10 cellular contexts compared by ENCODE assay signal in genomic region chr1:18922848-18923475, GRCh38. TPM values are rescaled to one million over a fixed set of nuclear protein-coding genes. Genes with fewer than 3 reads are reported as not detected.
DNase-seq lines count a peak whose midpoint lies in the region; ATAC-seq and TF ChIP-seq lines count a peak whose summit lies in the region.
"Had no signal": no experiment of that assay in that cellular context is flagged by ENCODE, and none has a peak within 500 bp of the region (broad histone marks: within the 10 kb centered on the region; RNA-seq: fewer than 3 reads in every experiment).

No MANE protein-coding gene starts in this region.

- peaks cover 11% of the 10 kb centered on the region; the same call in 1 of the 2 replicates for H3F3A ChIP-seq in PC-9 (ENCODE audit: insufficient read depth, low read depth)

- intact Hi-C loops in PC-9 (cut with micrococcal nuclease; ENCODE audit: unreplicated experiment): no loop called here
- intact Hi-C loops in ovary (cut with DNase I): loop anchor here in 1 of 4 donors (5.0 kb wide), 1 partner anchor 34 kb away; the partner anchor contains the start of gene IFFO2

- ATAC-seq in HG03139 (IDR thresholded peaks at IDR 0.05; ENCODE audit: unreplicated experiment): no peak

- no peaks in the 10 kb centered on the region for H3K9me2 ChIP-seq in PC-9 (ENCODE audit: insufficient read depth)

- H3K36me3 ChIP-seq in PC-9 (ENCODE audit: low read depth) (no peaks in the 10 kb centered on the region), esophagus (ENCODE audit: control insufficient read depth in 2 of 2, insufficient read depth in 2 of 2, low read length in 1 of 2) (peaks cover 3 to 14% of the 10 kb centered on the region in 2 donors), ovary (no peaks in the 10 kb centered on the region)
- H3K36me3 ChIP-seq in effector memory CD4-positive, alpha-beta T cell (ENCODE audit: control insufficient read depth, insufficient read depth, low read length): peaks cover 29% of the 10 kb centered on the region

- TF ChIP-seq CTCF in C4-2B (conservative IDR thresholded peaks at IDR 0.05) (no peak), PC-9 (conservative IDR thresholded peaks at IDR 0.05) (no peak), ovary (IDR thresholded peaks at IDR 0.05) (no peak)

- TF ChIP-seq EP300 in ovary (IDR thresholded peaks at IDR 0.05): no peak

- H2AFZ ChIP-seq in PC-9: no peak overlapping the region

- POLR2A ChIA-PET in PC-9 (lab: Charles Lee; ENCODE audit: unreplicated experiment): no interaction called here

- H4K20me1 ChIP-seq in PC-9 (ENCODE audit: insufficient read depth): no peaks in the 10 kb centered on the region

- H3K79me2 ChIP-seq in PC-9 (ENCODE audit: low read depth): peaks cover 16% of the 10 kb centered on the region

- H3K27me3 ChIP-seq in PC-9 (ENCODE audit: insufficient read depth, low read depth) (no peaks in the 10 kb centered on the region), esophagus (ENCODE audit: control insufficient read depth in 1 of 2, insufficient read depth in 2 of 2, low read length in 2 of 2) (no peaks in the 10 kb centered on the region), ovary (no peaks in the 10 kb centered on the region)
- no peaks in the 10 kb centered on the region for H3K27me3 ChIP-seq in effector memory CD4-positive, alpha-beta T cell (replicated peaks; ENCODE audit: control insufficient read depth, insufficient read depth, low read length, poor library complexity, severe bottlenecking)

- H3K4me3 ChIP-seq in PC-9 (peak overlapping the region; percentile 27; the same call in 1 of the 2 replicates), esophagus (ENCODE audit: low read depth in 1 of 2, low read length in 2 of 2) (no peak overlapping the region), ovary (no peak overlapping the region)
- no peak overlapping the region for H3K4me3 ChIP-seq in effector memory CD4-positive, alpha-beta T cell (ENCODE audit: insufficient read depth, low read depth, low read length, poor library complexity, severe bottlenecking)

- 49 to 55% methylated on average over 15 of the region's 15 CpGs for WGBS in esophagus, 2 donors
- WGBS in ovary, 3 donors: 66 to 72% (median 71%) methylated on average over 15 of the region's 15 CpGs

- TF ChIP-seq POLR2A in ovary (IDR thresholded peaks at IDR 0.05): no peak

- H3K4me2 ChIP-seq in PC-9: peak overlapping the region; percentile 79

- peak overlapping the region; percentile 21; the same call in 1 of the 2 replicates for H3K27ac ChIP-seq in C4-2B
- H3K27ac ChIP-seq in PC-9: peak overlapping the region; percentile 66
- H3K27ac ChIP-seq in esophagus (ENCODE audit: low read depth in 2 of 2, low read length in 1 of 2): peak overlapping the region; percentile 72 to 91
- peak overlapping the region; percentile 74 to 91 for H3K27ac ChIP-seq in ovary
- no peak overlapping the region for H3K27ac ChIP-seq in effector memory CD4-positive, alpha-beta T cell (ENCODE audit: insufficient read depth, low read length, poor library complexity, severe bottlenecking)

- no TSS peak for BruUV-seq in PC-9 (replicated peaks; lab: Mats Ljungman, UMichigan)

- H3K4me1 ChIP-seq in PC-9 (replicated peaks; ENCODE audit: insufficient read depth) (peaks cover 36% of the 10 kb centered on the region), esophagus (ENCODE audit: control insufficient read depth in 2 of 2, insufficient read depth in 2 of 2, low read length in 1 of 2) (peaks cover 20 to 41% of the 10 kb centered on the region in 2 donors), ovary (ENCODE audit: insufficient read depth) (peaks cover 20% of the 10 kb centered on the region)
- H3K4me1 ChIP-seq in effector memory CD4-positive, alpha-beta T cell (ENCODE audit: control insufficient read depth, insufficient read depth, low read length, poor library complexity, severe bottlenecking): peaks cover 55% of the 10 kb centered on the region

- CTCF ChIA-PET in PC-9 (lab: Charles Lee): interaction anchor here (1.1 kb wide), 1 partner anchor 10 kb away, joined by 4 read pairs; no protein-coding TSS in a partner anchor

- DNase-seq in PC-9 (peak in 1 of 2 experiments; percentile 25), ovary (peak in 3 of 5 donors; percentile 30 to 48 (median 41)), RPMI8226 (no peak), pons (ENCODE audit: low spot score) (no peak)
- DNase-seq in effector memory CD4-positive, alpha-beta T cell: no peak
- DNase-seq: DMS53; stimulated activated naive CD4-positive, alpha-beta T cell treated with Interleukin-2 at 50 U/mL for 16 hours had no signal

- no peaks in the 10 kb centered on the region for H3K9me3 ChIP-seq in PC-9 (ENCODE audit: insufficient read depth, low read depth)
- peaks cover 0 to 2% of the 10 kb centered on the region in 2 donors for H3K9me3 ChIP-seq in esophagus (ENCODE audit: control insufficient read depth in 2 of 2, insufficient read depth in 1 of 2, low read depth in 1 of 2, low read length in 1 of 2)
- no peaks in the 10 kb centered on the region for H3K9me3 ChIP-seq in ovary
- H3K9me3 ChIP-seq in effector memory CD4-positive, alpha-beta T cell (ENCODE audit: control insufficient read depth, low read length): no peaks in the 10 kb centered on the region

RNA-seq across cellular contexts. Expression of gene ALDH4A1, which starts 20.6 kb away (rescaled TPM):
- total RNA-seq in PC-9 (2021) (15.0 and 19.4 TPM in 2 replicates), ovary (10 to 100 TPM in 1 of 7 donors, 1 to 10 TPM in 6; 4.4 to 13.9 (median 8.0) TPM)
- polyA plus RNA-seq in esophagus (10 to 100 TPM; 34.7 to 39.6 TPM), ovary (1 to 10 TPM; 2.8 to 9.7 TPM)

RNA-seq across cellular contexts. Expression of gene IFFO2, which starts 33.5 kb away (rescaled TPM):
- total RNA-seq in PC-9 (2021): 11.7 and 16.5 TPM in 2 replicates
- 10 to 100 TPM; 28.7 to 51.9 TPM for polyA plus RNA-seq in esophagus
- 10 to 100 TPM in 1 of 7 donors, 1 to 10 TPM in 6; 3.6 to 11.2 (median 6.2) TPM for total RNA-seq in ovary
- polyA plus RNA-seq in ovary: 1 to 10 TPM; 3.4 to 6.3 TPM

Comparison
In these comparisons a context has a peak if more than half of its experiments do, and no peak if none do; other contexts are left out.
1. DNase-seq: peak in ovary (3 of 5); none in RPMI8226 (single experiment), pons (single experiment) and effector memory CD4-positive, alpha-beta T cell (0 of 3).